8 cellular contexts compared by ENCODE assay signal in the genomic region with DNA sequence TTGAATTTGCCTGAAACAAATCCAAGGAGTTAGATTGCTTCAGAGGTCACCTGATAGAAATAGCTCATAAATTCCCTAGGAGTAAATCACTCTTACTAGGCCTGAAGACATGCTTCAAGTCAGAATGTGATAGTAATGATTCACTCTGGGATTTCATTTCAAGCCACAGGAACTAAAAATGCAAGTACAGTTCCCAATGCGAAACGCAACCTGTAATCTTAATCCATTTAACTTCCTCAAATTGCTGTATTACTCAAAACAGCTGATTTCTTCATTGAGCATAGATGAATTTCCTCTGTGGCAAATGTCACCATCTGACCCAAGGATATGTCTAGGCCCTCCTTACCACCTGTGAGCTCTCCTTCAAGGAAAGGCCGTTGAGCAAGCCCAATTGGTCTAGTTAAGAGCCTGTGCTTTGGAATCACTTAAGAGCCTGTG.
A peak's percentile ranks its signal among the peaks of the same experiment; 100 is the strongest.
DNase-seq lines count a peak whose midpoint lies in the region; ATAC-seq lines count a peak whose summit lies in the region.

No MANE protein-coding gene starts in this region.

- H3K4me1 Mint-ChIP-seq in dendritic cell treated with granulocyte-macrophage colony-stimulating factor and Interleukin-4, amounts not matched to agents 40 ng/mL and 50 ng/mL, for 4 days (ENCODE audit: low read depth) = peaks cover 15% of the 10 kb centered on the region

- no peak overlapping the region for H3K4me3 Mint-ChIP-seq in dendritic cell treated with granulocyte-macrophage colony-stimulating factor and Interleukin-4, amounts not matched to agents 40 ng/mL and 50 ng/mL, for 4 days

- H3K9me3 Mint-ChIP-seq in dendritic cell treated with granulocyte-macrophage colony-stimulating factor and Interleukin-4, amounts not matched to agents 40 ng/mL and 50 ng/mL, for 4 days = no peaks in the 10 kb centered on the region

- peak; percentile 92 for DNase-seq in EH (ENCODE audit: low read depth)
- no peak for DNase-seq in D341Med (ENCODE audit: low spot score)
- DNase-seq in NCI-H187 treated with DMSO at 0.1 percent for 48 hours (lab: John Stamatoyannopoulos, UW) = no peak
- no peak for DNase-seq in NCI-H510A treated with DMSO at 0.1 percent for 48 hours (lab: John Stamatoyannopoulos, UW)
- no peak for DNase-seq in head of caudate nucleus

- no peaks in the 10 kb centered on the region for H3K36me3 Mint-ChIP-seq in dendritic cell treated with granulocyte-macrophage colony-stimulating factor and Interleukin-4, amounts not matched to agents 40 ng/mL and 50 ng/mL, for 4 days (ENCODE audit: low read depth)

- peak; percentile 70 for ATAC-seq in GM21367 (IDR thresholded peaks at IDR 0.05; ENCODE audit: unreplicated experiment)
- ATAC-seq in HG03571 (IDR thresholded peaks at IDR 0.05; ENCODE audit: unreplicated experiment) = peak; percentile 84

- H3K27me3 Mint-ChIP-seq in dendritic cell treated with granulocyte-macrophage colony-stimulating factor and Interleukin-4, amounts not matched to agents 40 ng/mL and 50 ng/mL, for 4 days = no peaks in the 10 kb centered on the region

- H3K27ac Mint-ChIP-seq in dendritic cell treated with granulocyte-macrophage colony-stimulating factor and Interleukin-4, amounts not matched to agents 40 ng/mL and 50 ng/mL, for 4 days = peak overlapping the region; percentile 22

- intact Hi-C loops in dendritic cell treated with granulocyte-macrophage colony-stimulating factor and Interleukin-4, amounts not matched to agents 40 ng/mL and 50 ng/mL, for 4 days (cut with micrococcal nuclease) = loop anchor here (5.0 kb wide), 1 partner anchor 35 kb away; a partner anchor contains a TSS
- intact Hi-C loops in head of caudate nucleus (cut with DNase I) = no loop called here
